In the genomic region with DNA sequence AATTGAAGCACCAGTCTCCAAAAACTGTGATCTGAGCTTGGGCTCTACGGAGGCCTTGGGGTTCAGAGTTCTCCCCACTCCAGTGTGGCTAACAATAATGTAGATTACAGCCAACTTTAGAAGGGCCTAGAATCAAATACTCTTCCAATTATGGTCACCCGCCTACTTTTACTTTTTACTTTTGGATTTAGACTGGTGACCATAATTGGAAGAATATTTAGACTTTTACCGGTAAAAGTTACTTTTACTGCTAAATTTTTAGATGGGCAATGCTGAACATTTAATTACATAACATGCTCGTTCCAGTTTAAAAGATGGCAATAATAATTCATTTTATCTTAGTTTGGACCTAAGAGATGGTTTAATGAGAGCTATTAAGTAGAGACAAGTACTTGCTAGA, we compare ENCODE assay signal across 2 cellular contexts.
TF ChIP-seq lines count a peak whose summit lies in the region.

No MANE protein-coding gene starts in this region.

TF ChIP-seq in HCT116, 20 proteins besides CTCF, POLR2A, EP300 and RAD21:
- TF ChIP-seq, protein P1, sequence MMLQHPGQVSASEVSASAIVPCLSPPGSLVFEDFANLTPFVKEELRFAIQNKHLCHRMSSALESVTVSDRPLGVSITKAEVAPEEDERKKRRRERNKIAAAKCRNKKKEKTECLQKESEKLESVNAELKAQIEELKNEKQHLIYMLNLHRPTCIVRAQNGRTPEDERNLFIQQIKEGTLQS (IDR thresholded peaks at IDR 0.05) = no peak
- TF ChIP-seq, protein P2, sequence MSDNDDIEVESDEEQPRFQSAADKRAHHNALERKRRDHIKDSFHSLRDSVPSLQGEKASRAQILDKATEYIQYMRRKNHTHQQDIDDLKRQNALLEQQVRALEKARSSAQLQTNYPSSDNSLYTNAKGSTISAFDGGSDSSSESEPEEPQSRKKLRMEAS (IDR thresholded peaks at IDR 0.05) = no peak
- TF ChIP-seq, protein P3, sequence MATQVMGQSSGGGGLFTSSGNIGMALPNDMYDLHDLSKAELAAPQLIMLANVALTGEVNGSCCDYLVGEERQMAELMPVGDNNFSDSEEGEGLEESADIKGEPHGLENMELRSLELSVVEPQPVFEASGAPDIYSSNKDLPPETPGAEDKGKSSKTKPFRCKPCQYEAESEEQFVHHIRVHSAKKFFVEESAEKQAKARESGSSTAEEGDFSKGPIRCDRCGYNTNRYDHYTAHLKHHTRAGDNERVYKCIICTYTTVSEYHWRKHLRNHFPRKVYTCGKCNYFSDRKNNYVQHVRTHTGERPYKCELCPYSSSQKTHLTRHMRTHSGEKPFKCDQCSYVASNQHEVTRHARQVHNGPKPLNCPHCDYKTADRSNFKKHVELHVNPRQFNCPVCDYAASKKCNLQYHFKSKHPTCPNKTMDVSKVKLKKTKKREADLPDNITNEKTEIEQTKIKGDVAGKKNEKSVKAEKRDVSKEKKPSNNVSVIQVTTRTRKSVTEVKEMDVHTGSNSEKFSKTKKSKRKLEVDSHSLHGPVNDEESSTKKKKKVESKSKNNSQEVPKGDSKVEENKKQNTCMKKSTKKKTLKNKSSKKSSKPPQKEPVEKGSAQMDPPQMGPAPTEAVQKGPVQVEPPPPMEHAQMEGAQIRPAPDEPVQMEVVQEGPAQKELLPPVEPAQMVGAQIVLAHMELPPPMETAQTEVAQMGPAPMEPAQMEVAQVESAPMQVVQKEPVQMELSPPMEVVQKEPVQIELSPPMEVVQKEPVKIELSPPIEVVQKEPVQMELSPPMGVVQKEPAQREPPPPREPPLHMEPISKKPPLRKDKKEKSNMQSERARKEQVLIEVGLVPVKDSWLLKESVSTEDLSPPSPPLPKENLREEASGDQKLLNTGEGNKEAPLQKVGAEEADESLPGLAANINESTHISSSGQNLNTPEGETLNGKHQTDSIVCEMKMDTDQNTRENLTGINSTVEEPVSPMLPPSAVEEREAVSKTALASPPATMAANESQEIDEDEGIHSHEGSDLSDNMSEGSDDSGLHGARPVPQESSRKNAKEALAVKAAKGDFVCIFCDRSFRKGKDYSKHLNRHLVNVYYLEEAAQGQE (IDR thresholded peaks at IDR 0.05; ENCODE audit: low read depth) = no peak

TF ChIP-seq in GM12878, 131 proteins besides CTCF, POLR2A, EP300 and RAD21:
- TF ChIP-seq JUNB (IDR thresholded peaks at IDR 0.05) (no peak), CBX5 (IDR thresholded peaks at IDR 0.05; ENCODE audit: low read depth) (no peak)
TF ChIP-seq in GM12878: peak in this region for 0.
